In genomic region chr6:128569737-128570438, GRCh38 we compare ENCODE assay signal across 12 cellular contexts. TPM values are rescaled to one million over a fixed set of nuclear protein-coding genes. Genes with fewer than 3 reads are reported as not detected.
DNase-seq lines count a peak whose midpoint lies in the region; ATAC-seq and TF ChIP-seq lines count a peak whose summit lies in the region.
"Had no signal": no experiment of that assay in that cellular context is flagged by ENCODE, and none has a peak within 500 bp of the region (broad histone marks: within the 10 kb centered on the region; RNA-seq: fewer than 3 reads in every experiment).

No MANE protein-coding gene starts in this region.

- ATAC-seq in GM21381 (IDR thresholded peaks at IDR 0.05; ENCODE audit: unreplicated experiment) = no peak
- no peak for ATAC-seq in HG02840 (IDR thresholded peaks at IDR 0.05; ENCODE audit: low FRiP score, unreplicated experiment)

- H3K4ac ChIP-seq in mesendoderm (ENCODE audit: low read depth, low read length) = no peak overlapping the region

- H3K9ac ChIP-seq in mesendoderm (ENCODE audit: low read length) = no peak overlapping the region

- no peaks in the 10 kb centered on the region for H3K36me3 ChIP-seq in mesendoderm (ENCODE audit: control insufficient read depth, insufficient read depth, low read length)
- H3K36me3 ChIP-seq: ascending aorta, transverse colon had no signal

- DNase-seq in AG20443 (ENCODE audit: low spot score) (peak; percentile 89), M059J (ENCODE audit: low read depth) (peak; percentile 98), cardiac fibroblast (ENCODE audit: low read depth in 2 of 2) (peak; percentile 78 to 94), mesendoderm (peak; percentile 78), cerebellar cortex (ENCODE audit: low spot score) (no peak), AML-193 (lab: John Stamatoyannopoulos, UW) (no peak)
- DNase-seq: activated CD4-positive, CD25-positive, alpha-beta regulatory T cell treated with anti-CD3 and anti-CD28 coated beads, Interleukin-2, amount 50 U/mL, for 72 hours; NCI-H446 treated with DMSO at 0.1 percent for 48 hours; transverse colon had no signal

- no peaks in the 10 kb centered on the region for H3K4me1 ChIP-seq in mesendoderm (ENCODE audit: control insufficient read depth, low read depth, low read length)

- H3K23ac ChIP-seq in mesendoderm (ENCODE audit: low read length) = no peak overlapping the region

- peak overlapping the region; percentile 3 for H2BK120ac ChIP-seq in mesendoderm (ENCODE audit: low read depth, low read length)

- no peak overlapping the region for H3K4me2 ChIP-seq in mesendoderm (ENCODE audit: low read length)

- H3K27ac ChIP-seq in mesendoderm (ENCODE audit: low read depth, low read length) = no peak overlapping the region
- H3K27ac ChIP-seq: ascending aorta, transverse colon had no signal

- H2BK5ac ChIP-seq in mesendoderm (ENCODE audit: low read length) = no peak overlapping the region

- no peak for TF ChIP-seq CTCF in cardiac fibroblast (IDR thresholded peaks at IDR 0.05; ENCODE audit: low read depth, low read length)

- H4K5ac ChIP-seq in mesendoderm (ENCODE audit: low read length) = no peak overlapping the region

- whole genome bisulfite sequencing in mesendoderm (ENCODE audit: extremely low coverage, insufficient coverage, low lambda C conversion rate) = no CpG with 5 or more reads among the region's 3 CpGs

- no peak overlapping the region for H4K8ac ChIP-seq in mesendoderm (ENCODE audit: low read depth, low read length)

- no peak overlapping the region for H3K56ac ChIP-seq in mesendoderm (ENCODE audit: low read length)

- no peak overlapping the region for H3K18ac ChIP-seq in mesendoderm (ENCODE audit: low read length)

- no peaks in the 10 kb centered on the region for H3K79me1 ChIP-seq in mesendoderm (ENCODE audit: low read length)

- no peak overlapping the region for H2AK5ac ChIP-seq in mesendoderm (ENCODE audit: low read length)

- H3K79me2 ChIP-seq in mesendoderm (ENCODE audit: control insufficient read depth, insufficient read depth, low read length) = no peaks in the 10 kb centered on the region

- H3K4me3 ChIP-seq in cardiac fibroblast (replicated peaks in 1 of 2; ENCODE audit: low read depth in 2 of 2, low read length in 2 of 2) (no peak overlapping the region), mesendoderm (ENCODE audit: low read length) (no peak overlapping the region)
- H3K4me3 ChIP-seq: ascending aorta, transverse colon had no signal

- H3K27me3 ChIP-seq in mesendoderm (ENCODE audit: insufficient read depth, low read length, poor library complexity) = no peaks in the 10 kb centered on the region
- H3K27me3 ChIP-seq: ascending aorta, transverse colon had no signal

- H2BK15ac ChIP-seq in mesendoderm (replicated peaks; ENCODE audit: low read depth) = no peak overlapping the region

RNA-seq across cellular contexts. Expression of gene PTPRK, which starts 49.5 kb away (rescaled TPM):
- 50.9 and 71.7 TPM in 2 replicates for total RNA-seq in M059J (2014; rRNA removed; shearing (Covaris generic))
- 29.3 TPM for polyA plus RNA-seq in mesendoderm (2013, experiment 1 of 2)
- 30.0 TPM for polyA plus RNA-seq in mesendoderm (2013, experiment 2 of 2)

Comparison
In these comparisons a context has a peak if more than half of its experiments do, and no peak if none do; other contexts are left out.
1. DNase-seq: peak in AG20443 (single experiment), M059J (single experiment), cardiac fibroblast (2 of 2) and mesendoderm (single experiment); none in cerebellar cortex (single experiment) and AML-193 (0 of 2).